ENCODE assay signal across 15 cellular contexts in genomic region chr2:143152652-143153051, GRCh38. TPM values are rescaled to one million over a fixed set of nuclear protein-coding genes. Genes with fewer than 3 reads are reported as not detected.
DNase-seq lines count a peak whose midpoint lies in the region; ATAC-seq and TF ChIP-seq lines count a peak whose summit lies in the region.
"Had no signal": no experiment of that assay in that cellular context is flagged by ENCODE, and none has a peak within 500 bp of the region (broad histone marks: within the 10 kb centered on the region; RNA-seq: fewer than 3 reads in every experiment).

No MANE protein-coding gene starts in this region.

- H3K36me3 Mint-ChIP-seq in T-helper 2 cell treated with Interferon-gamma antibody and Interleukin-4, amounts not matched to agents 5 μg/mL and 100 μg/mL, for 36 hours (ENCODE audit: low read depth), result peaks cover 50% of the 10 kb centered on the region
- peaks cover 31% of the 10 kb centered on the region for H3K36me3 Mint-ChIP-seq in activated B cell treated with CpG ODN at 0.5 μM for 24 hours (ENCODE audit: low read depth)
- H3K36me3 Mint-ChIP-seq in naive thymus-derived CD8-positive, alpha-beta T cell, result peaks cover 5 to 26% (median 10%) of the 10 kb centered on the region in 3 donors
- no peaks in the 10 kb centered on the region for H3K36me3 Mint-ChIP-seq in WTC11
- H3K36me3 Mint-ChIP-seq: type B pancreatic cell had no signal

- peak overlapping the region; percentile 76 for H3K4me2 ChIP-seq in DOHH2 (ENCODE audit: low read length)
- H3K4me2 ChIP-seq: A549 had no signal

- no peaks in the 10 kb centered on the region for H3K9me2 ChIP-seq in DOHH2 (replicated peaks; ENCODE audit: control insufficient read depth, low read length)

- peaks cover 99% of the 10 kb centered on the region for H3K4me1 ChIP-seq in DOHH2 (ENCODE audit: control insufficient read depth, low read length)

- peak overlapping the region; percentile 71 for H3K27ac ChIP-seq in DOHH2 (ENCODE audit: low read depth, low read length)
- H3K27ac ChIP-seq: A549, skin epidermis had no signal

- peak overlapping the region; percentile 63 for H3K4me3 ChIP-seq in DOHH2 (ENCODE audit: low read length)
- H3K4me3 ChIP-seq: A549, skin epidermis had no signal

- POLR2A ChIA-PET in activated B cell treated with CpG ODN at 0.5 μM for 24 hours (lab: Charles Lee) (interaction anchor here (1.3 to 2.0 kb wide), 2 partner anchors 11 to 13 kb away, joined by 6 to 7 read pairs; no protein-coding TSS in a partner anchor), WTC11 (lab: Charles Lee) (no interaction called here)
- POLR2A ChIA-PET in naive thymus-derived CD8-positive, alpha-beta T cell (lab: Charles Lee), result no interaction called here

- peaks cover 82% of the 10 kb centered on the region for H3K79me2 ChIP-seq in DOHH2 (ENCODE audit: control insufficient read depth, low read length)

- no peaks in the 10 kb centered on the region for H3K9me3 Mint-ChIP-seq in T-helper 2 cell treated with Interferon-gamma antibody and Interleukin-4, amounts not matched to agents 5 μg/mL and 100 μg/mL, for 36 hours
- H3K9me3 Mint-ChIP-seq in activated B cell treated with CpG ODN at 0.5 μM for 24 hours (no peaks in the 10 kb centered on the region), WTC11 (no peaks in the 10 kb centered on the region)
- no peaks in the 10 kb centered on the region for H3K9me3 Mint-ChIP-seq in naive thymus-derived CD8-positive, alpha-beta T cell
- H3K9me3 Mint-ChIP-seq: type B pancreatic cell had no signal

- no peaks in the 10 kb centered on the region for H4K20me1 ChIP-seq in DOHH2 (ENCODE audit: control insufficient read depth, insufficient read depth, low read depth, low read length)

- CTCF ChIA-PET in activated B cell treated with CpG ODN at 0.5 μM for 24 hours (lab: Charles Lee) (no interaction called here), WTC11 (lab: Charles Lee) (interaction anchor here (1.0 kb wide), 1 partner anchor 132 kb away, joined by 3 read pairs; no protein-coding TSS in a partner anchor)

- H3F3A ChIP-seq in DOHH2 (ENCODE audit: control insufficient read depth, insufficient read depth), result peaks cover 24% of the 10 kb centered on the region

- H3K4me1 Mint-ChIP-seq in T-helper 2 cell treated with Interferon-gamma antibody and Interleukin-4, amounts not matched to agents 5 μg/mL and 100 μg/mL, for 36 hours (ENCODE audit: low read depth), result peaks cover 64% of the 10 kb centered on the region
- H3K4me1 Mint-ChIP-seq in activated B cell treated with CpG ODN at 0.5 μM for 24 hours (peaks cover 94% of the 10 kb centered on the region), WTC11 (peaks cover 24% of the 10 kb centered on the region)
- peaks cover 44 to 96% (median 87%) of the 10 kb centered on the region in 4 donors for H3K4me1 Mint-ChIP-seq in naive thymus-derived CD8-positive, alpha-beta T cell

- TF ChIP-seq CTCF in DOHH2 (IDR thresholded peaks at IDR 0.05; ENCODE audit: low read depth, low read length, poor library complexity, severe bottlenecking) (no peak), activated B cell treated with CpG ODN at 0.5 μM for 24 hours (IDR thresholded peaks at IDR 0.05) (no peak), WTC11 (IDR thresholded peaks at IDR 0.05) (no peak)

- H3K9me3 ChIP-seq in DOHH2 (ENCODE audit: control insufficient read depth, insufficient read depth, low read length), result no peaks in the 10 kb centered on the region
- H3K9me3 ChIP-seq: A549 had no signal

- H3K36me3 ChIP-seq in DOHH2 (ENCODE audit: control insufficient read depth, low read length), result peaks cover 29% of the 10 kb centered on the region

- ATAC-seq in activated B cell treated with CpG ODN at 0.5 μM for 24 hours (ENCODE audit: low read depth) (no peak), WTC11 (no peak)
- peak; percentile 68 to 72 for ATAC-seq in naive thymus-derived CD8-positive, alpha-beta T cell
- ATAC-seq: A549 had no signal

- peak overlapping the region; percentile 42 for H3K4me3 Mint-ChIP-seq in T-helper 2 cell treated with Interferon-gamma antibody and Interleukin-4, amounts not matched to agents 5 μg/mL and 100 μg/mL, for 36 hours
- peak overlapping the region; percentile 25 for H3K4me3 Mint-ChIP-seq in activated B cell treated with CpG ODN at 0.5 μM for 24 hours
- H3K4me3 Mint-ChIP-seq in naive thymus-derived CD8-positive, alpha-beta T cell, result peak overlapping the region; percentile 17 to 79 (median 62)
- no peak overlapping the region for H3K4me3 Mint-ChIP-seq in WTC11
- H3K4me3 Mint-ChIP-seq: type B pancreatic cell had no signal

- intact Hi-C loops in activated B cell treated with CpG ODN at 0.5 μM for 24 hours (cut with micrococcal nuclease), result no loop called here

- H3K27me3 ChIP-seq in DOHH2 (ENCODE audit: control insufficient read depth, low read length), result no peaks in the 10 kb centered on the region

- H3K27me3 Mint-ChIP-seq in T-helper 2 cell treated with Interferon-gamma antibody and Interleukin-4, amounts not matched to agents 5 μg/mL and 100 μg/mL, for 36 hours (ENCODE audit: low read depth), result no peaks in the 10 kb centered on the region
- no peaks in the 10 kb centered on the region for H3K27me3 Mint-ChIP-seq in activated B cell treated with CpG ODN at 0.5 μM for 24 hours
- H3K27me3 Mint-ChIP-seq in naive thymus-derived CD8-positive, alpha-beta T cell, result no peaks in the 10 kb centered on the region
- H3K27me3 Mint-ChIP-seq in WTC11 (ENCODE audit: low read depth), result no peaks in the 10 kb centered on the region; the same call in 1 of the 2 replicates

- peak overlapping the region; percentile 53 for H3K27ac Mint-ChIP-seq in T-helper 2 cell treated with Interferon-gamma antibody and Interleukin-4, amounts not matched to agents 5 μg/mL and 100 μg/mL, for 36 hours
- H3K27ac Mint-ChIP-seq in activated B cell treated with CpG ODN at 0.5 μM for 24 hours (peak overlapping the region; percentile 67), WTC11 (no peak overlapping the region)
- H3K27ac Mint-ChIP-seq in naive thymus-derived CD8-positive, alpha-beta T cell, result peak overlapping the region; percentile 73 to 93 (median 87)
- H3K27ac Mint-ChIP-seq: type B pancreatic cell had no signal

- no peak for DNase-seq in T-helper 2 cell treated with Interferon-gamma antibody and Interleukin-4, amounts not matched to agents 5 μg/mL and 100 μg/mL, for 36 hours (ENCODE audit: low spot score)
- DNase-seq in T-helper 2 cell (no peak), activated B cell treated with CpG ODN at 0.5 μM for 24 hours (no peak), KG1 (lab: John Stamatoyannopoulos, UW) (no peak), iPS-NIHi7 (ENCODE audit: extremely low spot score) (no peak), WTC11 (ENCODE audit: low spot score) (no peak)
- peak in 2 of 10 donors; percentile 41 to 47 for DNase-seq in naive thymus-derived CD8-positive, alpha-beta T cell
- DNase-seq: activated gamma-delta T cell treated with Interleukin-2 at 50 U/mL for 16 hours, COR-L47, NCI-H1436, T1000 had no signal

TF ChIP-seq in WTC11, 78 proteins besides CTCF, POLR2A, EP300 and RAD21:
- TF ChIP-seq ZNF281 (CRISPR knock-in tag; IDR thresholded peaks at IDR 0.05) (no peak), ZNF219 (CRISPR knock-in tag; IDR thresholded peaks at IDR 0.05; ENCODE audit: borderline replicate concordance) (no peak), USF2 (CRISPR knock-in tag; IDR thresholded peaks at IDR 0.05) (no peak), ZNF423 (CRISPR knock-in tag; IDR thresholded peaks at IDR 0.05) (no peak), GABPB1 (CRISPR knock-in tag; IDR thresholded peaks at IDR 0.05) (no peak)

RNA-seq across cellular contexts. Expression of gene ARHGAP15, which starts 23.4 kb away (rescaled TPM):
- 101 and 112 TPM in 2 replicates for total RNA-seq in activated B cell treated with CpG ODN at 0.5 μM for 24 hours
- 100 to 1,000 TPM; 130 to 134 TPM for total RNA-seq in naive thymus-derived CD8-positive, alpha-beta T cell
- polyA plus RNA-seq in naive thymus-derived CD8-positive, alpha-beta T cell, result 100 to 1,000 TPM; 217 to 299 (median 253) TPM
- total RNA-seq in WTC11 (2021), result 0.25 to 0.28 TPM in 2 of 3 replicates, not detected in the other

Comparison
In these comparisons a context has a peak if more than half of its experiments do, and no peak if none do; other contexts are left out.
1. ATAC-seq: peak in naive thymus-derived CD8-positive, alpha-beta T cell (2 of 2); none in activated B cell treated with CpG ODN at 0.5 μM for 24 hours (single experiment) and WTC11 (single experiment).
2. RNA of gene ARHGAP15, which starts 23.4 kb away (total RNA-seq): 130 to 134 TPM in naive thymus-derived CD8-positive, alpha-beta T cell and 101 to 112 TPM in activated B cell treated with CpG ODN at 0.5 μM for 24 hours; 0.25 to 0.28 TPM in WTC11; every median in the first group is over 10 times any median in the second.